ENCODE assay signal across 22 cellular contexts in genomic region chr5:1446602-1447343, GRCh38. TPM values are rescaled to one million over a fixed set of nuclear protein-coding genes. Genes with fewer than 3 reads are reported as not detected.
A peak's percentile ranks its signal among the peaks of the same experiment; 100 is the strongest.
DNase-seq lines count a peak whose midpoint lies in the region; ATAC-seq and TF ChIP-seq lines count a peak whose summit lies in the region.
"Had no signal": no experiment of that assay in that cellular context is flagged by ENCODE, and none has a peak within 500 bp of the region (broad histone marks: within the 10 kb centered on the region; RNA-seq: fewer than 3 reads in every experiment).

No MANE protein-coding gene starts in this region.

- H3T11ph ChIP-seq in H9 (ENCODE audit: low read length) = no peak overlapping the region

- H3K36me3 ChIP-seq in OCI-LY7 (ENCODE audit: insufficient read depth, low read length) = no peaks in the 10 kb centered on the region
- H3K36me3 ChIP-seq: pancreas had no signal

- H3K4me3 ChIP-seq in OCI-LY7 (ENCODE audit: low read depth, low read length, poor library complexity, severe bottlenecking) = no peak overlapping the region
- H3K4me3 ChIP-seq: pancreas, SK-N-MC had no signal

- WGBS in H9 (ENCODE audit: extremely low coverage, insufficient read length, low lambda C conversion rate) = no CpG with 5 or more reads among the region's 16 CpGs

- H4K5ac ChIP-seq in H9 (ENCODE audit: insufficient read length, low read depth, low read length) = no peak overlapping the region

- no peak overlapping the region for H2BK120ac ChIP-seq in H9 (ENCODE audit: low read depth, low read length, poor library complexity, severe bottlenecking)

- no peak overlapping the region for H2AFZ ChIP-seq in H9 (ENCODE audit: low read length)
- H2AFZ ChIP-seq in OCI-LY7 (ENCODE audit: low read length) = no peak overlapping the region

- H4K8ac ChIP-seq in H9 (replicated peaks; ENCODE audit: insufficient read length, low read depth, low read length) = no peak overlapping the region

- no peak overlapping the region for H3K23ac ChIP-seq in H9 (ENCODE audit: insufficient read length, low read depth, low read length)

- H3K4me1 Mint-ChIP-seq in H9 = peaks cover 2 to 6% of the 10 kb centered on the region in 2 experiments; a peak in 2 of 4 replicates
- peaks cover 29 to 34% of the 10 kb centered on the region in 2 donors for H3K4me1 Mint-ChIP-seq in effector memory CD8-positive, alpha-beta T cell (ENCODE audit: low read depth in 2 of 2)
- H3K4me1 Mint-ChIP-seq: activated CD4-positive, alpha-beta T cell treated with anti-CD3 and anti-CD28 coated beads, Interleukin-2, amount 10 ng/mL, durations not matched to agents 24 days and 14 days; activated T-helper 17 cell treated with anti-CD3 and anti-CD28 coated beads, Interleukin-2, amount 50 U/mL, for 72 hours had no signal

- no peak for ATAC-seq in effector memory CD8-positive, alpha-beta T cell (replicated peaks)
- ATAC-seq in GM19023 (IDR thresholded peaks at IDR 0.05; ENCODE audit: unreplicated experiment) (no peak), GM18909 (IDR thresholded peaks at IDR 0.05; ENCODE audit: poor library complexity, unreplicated experiment) (no peak)
- ATAC-seq: activated T-helper 17 cell treated with anti-CD3 and anti-CD28 coated beads, Interleukin-2, amount 50 U/mL, for 72 hours; CD8-positive, alpha-beta T cell had no signal

- H3K9me2 ChIP-seq in OCI-LY7 (ENCODE audit: insufficient read depth, low read length) = no peaks in the 10 kb centered on the region

- H3K23me2 ChIP-seq in H9 (ENCODE audit: insufficient read length, low read depth, low read length, poor library complexity, severe bottlenecking) = peaks cover 12% of the 10 kb centered on the region

- TF ChIP-seq CTCF in H9 (conservative IDR thresholded peaks at IDR 0.05) = no peak
- TF ChIP-seq CTCF in OCI-LY7 (conservative IDR thresholded peaks at IDR 0.05; ENCODE audit: low read length) = no peak

- no peak overlapping the region for H2BK5ac ChIP-seq in H9 (ENCODE audit: insufficient read length, low read length)

- H3K9me3 ChIP-seq in H9 (ENCODE audit: control insufficient read depth, low read depth, low read length) = no peaks in the 10 kb centered on the region
- no peaks in the 10 kb centered on the region for H3K9me3 ChIP-seq in OCI-LY7 (ENCODE audit: low read length)
- H3K9me3 ChIP-seq: pancreas had no signal

- no peak overlapping the region for H3K27ac ChIP-seq in H9 (ENCODE audit: insufficient read length, low read depth, low read length)
- H3K27ac ChIP-seq in OCI-LY7 (ENCODE audit: low read depth, low read length, poor library complexity, severe bottlenecking) = no peak overlapping the region
- H3K27ac ChIP-seq: 22Rv1, epithelial cell of prostate, pancreas, SK-N-MC had no signal

- H3K9me3 Mint-ChIP-seq in H9 = peaks cover 3% of the 10 kb centered on the region in 2 experiments; a peak in 3 of 5 replicates
- no peaks in the 10 kb centered on the region for H3K9me3 Mint-ChIP-seq in effector memory CD8-positive, alpha-beta T cell
- H3K9me3 Mint-ChIP-seq: activated CD4-positive, alpha-beta T cell treated with anti-CD3 and anti-CD28 coated beads, Interleukin-2, amount 10 ng/mL, durations not matched to agents 24 days and 14 days; activated T-helper 17 cell treated with anti-CD3 and anti-CD28 coated beads, Interleukin-2, amount 50 U/mL, for 72 hours; CD8-positive, alpha-beta T cell had no signal

- no peaks in the 10 kb centered on the region for H4K20me1 ChIP-seq in H9 (ENCODE audit: control insufficient read depth, insufficient read depth, insufficient read length)
- no peaks in the 10 kb centered on the region for H4K20me1 ChIP-seq in OCI-LY7 (ENCODE audit: insufficient read depth, low read length)

- CTCF ChIA-PET in OCI-LY7 (lab: Charles Lee; ENCODE audit: unreplicated experiment) = no interaction called here

- no peak overlapping the region for H3K27ac Mint-ChIP-seq in H9
- H3K27ac Mint-ChIP-seq in effector memory CD8-positive, alpha-beta T cell = peak overlapping the region in 1 of 2 donors; percentile 49
- H3K27ac Mint-ChIP-seq: activated CD4-positive, alpha-beta T cell treated with anti-CD3 and anti-CD28 coated beads, Interleukin-2, amount 10 ng/mL, durations not matched to agents 24 days and 14 days; activated T-helper 17 cell treated with anti-CD3 and anti-CD28 coated beads, Interleukin-2, amount 50 U/mL, for 72 hours; CD8-positive, alpha-beta T cell had no signal

- POLR2A ChIA-PET in OCI-LY7 (lab: Charles Lee) = no interaction called here

- BruUV-seq in OCI-LY7 (replicated peaks; lab: Mats Ljungman, UMichigan) = no TSS peak

- H3K4ac ChIP-seq in H9 (ENCODE audit: low read depth, low read length) = no peak overlapping the region

- H3K4me1 ChIP-seq in H9 (ENCODE audit: insufficient read depth, low read length) (no peaks in the 10 kb centered on the region), OCI-LY7 (ENCODE audit: insufficient read depth, low read length, poor library complexity, severe bottlenecking) (no peaks in the 10 kb centered on the region)

- intact Hi-C loops in posterior vena cava (cut with DNase I) (no loop called here), OCI-LY7 (cut with micrococcal nuclease; ENCODE audit: unreplicated experiment) (no loop called here)

- H3K27me3 Mint-ChIP-seq in H9 (ENCODE audit: low read depth) = peaks cover 92% of the 10 kb centered on the region
- peaks cover 28 to 62% of the 10 kb centered on the region in 2 donors for H3K27me3 Mint-ChIP-seq in effector memory CD8-positive, alpha-beta T cell

- peak; percentile 28 for DNase-seq in NCI-H345 (lab: John Stamatoyannopoulos, UW)
- DNase-seq in NCI-H345 treated with DMSO at 0.1 percent for 48 hours (lab: John Stamatoyannopoulos, UW; ENCODE audit: unreplicated experiment) = no peak
- DNase-seq in H9 = no peak
- no peak for DNase-seq in effector memory CD8-positive, alpha-beta T cell
- peak; percentile 64 for DNase-seq in posterior vena cava (ENCODE audit: low spot score)
- no peak for DNase-seq in OCI-LY7 (ENCODE audit: low spot score)
- DNase-seq: activated CD4-positive, alpha-beta T cell treated with anti-CD3 and anti-CD28 coated beads, Interleukin-2, amount 10 ng/mL, durations not matched to agents 24 days and 14 days; glutamatergic neuron; Kasumi-1; MV-4-11; NCI-H2171; NCI-H526 treated with DMSO at 0.1 percent for 48 hours; stimulated activated naive CD8-positive, alpha-beta T cell treated with anti-CD3 and anti-CD28 coated beads, Interleukin-15, Interleukin-2, amounts not matched to agents 100 U/mL and 50 U/mL, for 24 hours had no signal

- peaks cover 38% of the 10 kb centered on the region for H3K27me3 ChIP-seq in H9 (ENCODE audit: insufficient read depth, low read length)

- no peak overlapping the region for H4K91ac ChIP-seq in H9 (ENCODE audit: insufficient read length, low read depth, low read length)

- H3K4me2 ChIP-seq in H9 (ENCODE audit: insufficient read depth, insufficient read length, low read length) (peak overlapping the region; percentile 28), OCI-LY7 (ENCODE audit: low read length) (no peak overlapping the region)

- H3K9ac ChIP-seq in H9 (ENCODE audit: extremely low read depth, insufficient read length, low read length) = no peak overlapping the region

- no peak overlapping the region for H3K18ac ChIP-seq in H9 (ENCODE audit: insufficient read length, low read depth, low read length)

- no peak overlapping the region for H2BK12ac ChIP-seq in H9 (ENCODE audit: insufficient read length, low read depth, low read length)

- peak overlapping the region; percentile 27 to 62; a peak in 3 of 5 replicates for H3K4me3 Mint-ChIP-seq in H9
- H3K4me3 Mint-ChIP-seq in effector memory CD8-positive, alpha-beta T cell = peak overlapping the region; percentile 41 to 51
- H3K4me3 Mint-ChIP-seq: activated CD4-positive, alpha-beta T cell treated with anti-CD3 and anti-CD28 coated beads, Interleukin-2, amount 10 ng/mL, durations not matched to agents 24 days and 14 days; activated T-helper 17 cell treated with anti-CD3 and anti-CD28 coated beads, Interleukin-2, amount 50 U/mL, for 72 hours; CD8-positive, alpha-beta T cell had no signal

- no peak overlapping the region for H2BK15ac ChIP-seq in H9 (ENCODE audit: low read depth, low read length)

- H3K79me2 ChIP-seq in H9 (ENCODE audit: insufficient read depth, low read length) (no peaks in the 10 kb centered on the region), OCI-LY7 (ENCODE audit: insufficient read depth, low read depth, low read length) (no peaks in the 10 kb centered on the region)

- H2AK5ac ChIP-seq in H9 (ENCODE audit: insufficient read length, low read length) = no peak overlapping the region

- H3K56ac ChIP-seq in H9 (ENCODE audit: insufficient read length, low read depth, low read length) = no peak overlapping the region

- no peak overlapping the region for H2BK20ac ChIP-seq in H9 (ENCODE audit: low read depth, low read length, poor library complexity, severe bottlenecking)

- no peaks in the 10 kb centered on the region for H3K79me1 ChIP-seq in H9 (ENCODE audit: insufficient read depth, low read depth, low read length, poor library complexity, severe bottlenecking)

- H3K36me3 Mint-ChIP-seq in H9 (ENCODE audit: insufficient read depth in 1 of 3, low read depth in 3 of 3) = no peaks in the 10 kb centered on the region; a peak in 2 of 7 replicates
- H3K36me3 Mint-ChIP-seq in effector memory CD8-positive, alpha-beta T cell (ENCODE audit: insufficient read depth) = no peaks in the 10 kb centered on the region
- H3K36me3 Mint-ChIP-seq: CD8-positive, alpha-beta T cell had no signal

- no peak overlapping the region for H3K14ac ChIP-seq in H9 (ENCODE audit: insufficient read depth, low read length)

RNA-seq across cellular contexts. Expression of gene SLC6A3, which starts 1.5 kb away (rescaled TPM):
- total RNA-seq in H9 (2021) (0.50 and 0.61 TPM in 2 replicates), posterior vena cava (under 1 TPM; 0.10 to 0.19 TPM), OCI-LY7 (2022) (not detected in 2 replicates)
- total RNA-seq in OCI-LY7 (2014; rRNA removed; shearing (Covaris generic)) = 0.05 TPM in 1 of 2 replicates, not detected in the other
- total RNA-seq: activated CD4-positive, alpha-beta T cell treated with anti-CD3 and anti-CD28 coated beads, Interleukin-2, amount 10 ng/mL, durations not matched to agents 24 days and 14 days; activated T-helper 17 cell treated with anti-CD3 and anti-CD28 coated beads, Interleukin-2, amount 50 U/mL, for 72 hours; CD8-positive, alpha-beta T cell; pancreas; RPMI7951 had no signal

Comparison
In these comparisons a context has a peak if more than half of its experiments do, and no peak if none do; other contexts are left out.
1. DNase-seq: peak in NCI-H345 (single experiment) and posterior vena cava (single experiment); none in NCI-H345 treated with DMSO at 0.1 percent for 48 hours (single experiment), H9 (single experiment), effector memory CD8-positive, alpha-beta T cell (0 of 3) and OCI-LY7 (single experiment).